Comparison of ENCODE assay signal across 1 cellular context in genomic region chr10:44933117-44933450, GRCh38.
TF ChIP-seq lines count a peak whose summit lies in the region.

No MANE protein-coding gene starts in this region.

TF ChIP-seq in H1, 55 proteins besides CTCF, POLR2A, EP300 and RAD21:
- no peak for TF ChIP-seq BRCA1 (IDR thresholded peaks at IDR 0.05; ENCODE audit: low read depth, low read length)
- no peak for TF ChIP-seq FOSL1 (IDR thresholded peaks at IDR 0.05; ENCODE audit: insufficient read depth, low read depth, low read length)
- TF ChIP-seq SP2 (IDR thresholded peaks at IDR 0.05; ENCODE audit: low read length) = no peak
- TF ChIP-seq ATF3 (IDR thresholded peaks at IDR 0.05; ENCODE audit: insufficient read depth, low read depth, low read length) = no peak
- no peak for TF ChIP-seq GTF2F1 (IDR thresholded peaks at IDR 0.05; ENCODE audit: borderline replicate concordance, low read depth, low read length)
- TF ChIP-seq, protein P1, sequence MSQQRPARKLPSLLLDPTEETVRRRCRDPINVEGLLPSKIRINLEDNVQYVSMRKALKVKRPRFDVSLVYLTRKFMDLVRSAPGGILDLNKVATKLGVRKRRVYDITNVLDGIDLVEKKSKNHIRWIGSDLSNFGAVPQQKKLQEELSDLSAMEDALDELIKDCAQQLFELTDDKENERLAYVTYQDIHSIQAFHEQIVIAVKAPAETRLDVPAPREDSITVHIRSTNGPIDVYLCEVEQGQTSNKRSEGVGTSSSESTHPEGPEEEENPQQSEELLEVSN (IDR thresholded peaks at IDR 0.05) = no peak
- no peak for TF ChIP-seq CEBPB (IDR thresholded peaks at IDR 0.05; ENCODE audit: low read depth, low read length)
- no peak for TF ChIP-seq SIX5 (IDR thresholded peaks at IDR 0.05; ENCODE audit: low read depth, low read length)
- no peak for TF ChIP-seq SIN3A (conservative IDR thresholded peaks at IDR 0.05 in 1 of 2, IDR thresholded peaks at IDR 0.05 in 1 of 2; ENCODE audit: low read depth in 1 of 2, low read length in 2 of 2)
- TF ChIP-seq TEAD4 (IDR thresholded peaks at IDR 0.05; ENCODE audit: low read depth, low read length) = no peak
- no peak for TF ChIP-seq TAF1 (IDR thresholded peaks at IDR 0.05; ENCODE audit: low read depth, low read length)
- TF ChIP-seq JUN (IDR thresholded peaks at IDR 0.05; ENCODE audit: low read depth, low read length) = no peak
- TF ChIP-seq NRF1 (IDR thresholded peaks at IDR 0.05; ENCODE audit: low read depth, low read length) = no peak
- no peak for TF ChIP-seq BACH1 (IDR thresholded peaks at IDR 0.05; ENCODE audit: low read length)
- no peak for TF ChIP-seq RBBP5 (IDR thresholded peaks at IDR 0.05; ENCODE audit: borderline replicate concordance, low read depth, low read length)
- TF ChIP-seq RXRA (IDR thresholded peaks at IDR 0.05; ENCODE audit: insufficient read depth, low read depth, low read length) = no peak
- no peak for TF ChIP-seq HDAC2 (IDR thresholded peaks at IDR 0.05; ENCODE audit: borderline replicate concordance in 1 of 2, low read depth in 2 of 2, low read length in 2 of 2)
- TF ChIP-seq JUND (IDR thresholded peaks at IDR 0.05; ENCODE audit: low read length) = no peak
- no peak for TF ChIP-seq SP4 (IDR thresholded peaks at IDR 0.05; ENCODE audit: low read length)
- TF ChIP-seq SUZ12 (IDR thresholded peaks at IDR 0.05; ENCODE audit: low read length) = no peak
TF ChIP-seq in H1: peak in this region for 0.
